ENCODE assay signal across 2 cellular contexts in the genomic region with DNA sequence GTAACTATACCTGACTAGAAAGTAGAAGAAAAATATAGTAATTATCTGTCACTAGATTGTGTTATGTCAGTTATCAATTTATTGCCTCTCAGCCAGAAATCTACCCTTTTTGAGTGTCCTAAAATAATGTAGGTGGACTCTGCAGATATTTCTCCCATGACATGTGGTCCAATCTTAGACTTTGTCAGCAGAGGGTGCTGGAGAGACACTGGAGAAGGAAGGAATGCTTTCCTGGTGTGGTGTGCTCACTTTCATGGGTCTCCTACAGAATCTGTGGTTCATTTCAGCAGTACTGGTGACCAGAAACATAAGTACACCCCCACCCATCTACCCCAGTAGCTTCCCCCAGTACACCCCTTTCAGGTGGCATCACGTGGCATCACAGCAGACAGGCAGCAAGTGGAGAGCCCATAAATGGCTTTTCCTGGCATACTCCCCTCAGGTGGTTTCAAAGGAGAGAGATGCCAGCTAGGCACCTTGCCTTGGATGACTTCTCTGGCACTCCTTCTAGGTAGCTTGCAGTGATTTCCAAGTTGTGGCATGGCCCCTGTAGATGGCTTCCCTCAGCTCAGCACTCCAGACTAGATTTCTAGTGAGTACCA.
TF ChIP-seq lines count a peak whose summit lies in the region.

No MANE protein-coding gene starts in this region.

TF ChIP-seq in IMR-90, 13 proteins besides CTCF, POLR2A, EP300 and RAD21 (continued from another document):
- TF ChIP-seq, protein P1, sequence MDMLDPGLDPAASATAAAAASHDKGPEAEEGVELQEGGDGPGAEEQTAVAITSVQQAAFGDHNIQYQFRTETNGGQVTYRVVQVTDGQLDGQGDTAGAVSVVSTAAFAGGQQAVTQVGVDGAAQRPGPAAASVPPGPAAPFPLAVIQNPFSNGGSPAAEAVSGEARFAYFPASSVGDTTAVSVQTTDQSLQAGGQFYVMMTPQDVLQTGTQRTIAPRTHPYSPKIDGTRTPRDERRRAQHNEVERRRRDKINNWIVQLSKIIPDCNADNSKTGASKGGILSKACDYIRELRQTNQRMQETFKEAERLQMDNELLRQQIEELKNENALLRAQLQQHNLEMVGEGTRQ (IDR thresholded peaks at IDR 0.05; ENCODE audit: low read depth, low read length), result no peak

TF ChIP-seq in WTC11, 78 proteins besides CTCF, POLR2A, EP300 and RAD21 (continued from another document):
- TF ChIP-seq KAT7 (CRISPR knock-in tag; IDR thresholded peaks at IDR 0.05; ENCODE audit: borderline replicate concordance) (no peak), NFE2L1 (CRISPR knock-in tag; IDR thresholded peaks at IDR 0.05) (no peak), ELF4 (CRISPR knock-in tag; IDR thresholded peaks at IDR 0.05; ENCODE audit: low read depth) (no peak), ZNF121 (CRISPR knock-in tag; IDR thresholded peaks at IDR 0.05) (no peak), NR1H2 (CRISPR knock-in tag; IDR thresholded peaks at IDR 0.05) (no peak), TCF7 (CRISPR knock-in tag; IDR thresholded peaks at IDR 0.05; ENCODE audit: low read depth) (no peak), GTF2I (CRISPR knock-in tag; conservative IDR thresholded peaks at IDR 0.05) (no peak), ZNF138 (CRISPR knock-in tag; conservative IDR thresholded peaks at IDR 0.05) (no peak), ETV6 (CRISPR knock-in tag; IDR thresholded peaks at IDR 0.05) (no peak)
- TF ChIP-seq, protein P2, sequence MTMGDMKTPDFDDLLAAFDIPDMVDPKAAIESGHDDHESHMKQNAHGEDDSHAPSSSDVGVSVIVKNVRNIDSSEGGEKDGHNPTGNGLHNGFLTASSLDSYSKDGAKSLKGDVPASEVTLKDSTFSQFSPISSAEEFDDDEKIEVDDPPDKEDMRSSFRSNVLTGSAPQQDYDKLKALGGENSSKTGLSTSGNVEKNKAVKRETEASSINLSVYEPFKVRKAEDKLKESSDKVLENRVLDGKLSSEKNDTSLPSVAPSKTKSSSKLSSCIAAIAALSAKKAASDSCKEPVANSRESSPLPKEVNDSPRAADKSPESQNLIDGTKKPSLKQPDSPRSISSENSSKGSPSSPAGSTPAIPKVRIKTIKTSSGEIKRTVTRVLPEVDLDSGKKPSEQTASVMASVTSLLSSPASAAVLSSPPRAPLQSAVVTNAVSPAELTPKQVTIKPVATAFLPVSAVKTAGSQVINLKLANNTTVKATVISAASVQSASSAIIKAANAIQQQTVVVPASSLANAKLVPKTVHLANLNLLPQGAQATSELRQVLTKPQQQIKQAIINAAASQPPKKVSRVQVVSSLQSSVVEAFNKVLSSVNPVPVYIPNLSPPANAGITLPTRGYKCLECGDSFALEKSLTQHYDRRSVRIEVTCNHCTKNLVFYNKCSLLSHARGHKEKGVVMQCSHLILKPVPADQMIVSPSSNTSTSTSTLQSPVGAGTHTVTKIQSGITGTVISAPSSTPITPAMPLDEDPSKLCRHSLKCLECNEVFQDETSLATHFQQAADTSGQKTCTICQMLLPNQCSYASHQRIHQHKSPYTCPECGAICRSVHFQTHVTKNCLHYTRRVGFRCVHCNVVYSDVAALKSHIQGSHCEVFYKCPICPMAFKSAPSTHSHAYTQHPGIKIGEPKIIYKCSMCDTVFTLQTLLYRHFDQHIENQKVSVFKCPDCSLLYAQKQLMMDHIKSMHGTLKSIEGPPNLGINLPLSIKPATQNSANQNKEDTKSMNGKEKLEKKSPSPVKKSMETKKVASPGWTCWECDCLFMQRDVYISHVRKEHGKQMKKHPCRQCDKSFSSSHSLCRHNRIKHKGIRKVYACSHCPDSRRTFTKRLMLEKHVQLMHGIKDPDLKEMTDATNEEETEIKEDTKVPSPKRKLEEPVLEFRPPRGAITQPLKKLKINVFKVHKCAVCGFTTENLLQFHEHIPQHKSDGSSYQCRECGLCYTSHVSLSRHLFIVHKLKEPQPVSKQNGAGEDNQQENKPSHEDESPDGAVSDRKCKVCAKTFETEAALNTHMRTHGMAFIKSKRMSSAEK (CRISPR knock-in tag; IDR thresholded peaks at IDR 0.05; ENCODE audit: borderline replicate concordance), result no peak
- TF ChIP-seq, protein P3, sequence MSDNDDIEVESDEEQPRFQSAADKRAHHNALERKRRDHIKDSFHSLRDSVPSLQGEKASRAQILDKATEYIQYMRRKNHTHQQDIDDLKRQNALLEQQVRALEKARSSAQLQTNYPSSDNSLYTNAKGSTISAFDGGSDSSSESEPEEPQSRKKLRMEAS (CRISPR knock-in tag; IDR thresholded peaks at IDR 0.05), result no peak
- TF ChIP-seq, protein P4, sequence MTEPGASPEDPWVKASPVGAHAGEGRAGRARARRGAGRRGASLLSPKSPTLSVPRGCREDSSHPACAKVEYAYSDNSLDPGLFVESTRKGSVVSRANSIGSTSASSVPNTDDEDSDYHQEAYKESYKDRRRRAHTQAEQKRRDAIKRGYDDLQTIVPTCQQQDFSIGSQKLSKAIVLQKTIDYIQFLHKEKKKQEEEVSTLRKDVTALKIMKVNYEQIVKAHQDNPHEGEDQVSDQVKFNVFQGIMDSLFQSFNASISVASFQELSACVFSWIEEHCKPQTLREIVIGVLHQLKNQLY (CRISPR knock-in tag; IDR thresholded peaks at IDR 0.05), result no peak
- TF ChIP-seq, protein P5, sequence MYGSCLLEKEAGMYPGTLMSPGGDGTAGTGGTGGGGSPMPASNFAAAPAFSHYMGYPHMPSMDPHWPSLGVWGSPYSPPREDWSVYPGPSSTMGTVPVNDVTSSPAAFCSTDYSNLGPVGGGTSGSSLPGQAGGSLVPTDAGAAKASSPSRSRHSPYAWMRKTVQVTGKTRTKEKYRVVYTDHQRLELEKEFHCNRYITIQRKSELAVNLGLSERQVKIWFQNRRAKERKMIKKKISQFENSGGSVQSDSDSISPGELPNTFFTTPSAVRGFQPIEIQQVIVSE (CRISPR knock-in tag; IDR thresholded peaks at IDR 0.05; ENCODE audit: borderline replicate concordance), result no peak
